Comparison of ENCODE assay signal across 13 cellular contexts in the genomic region with DNA sequence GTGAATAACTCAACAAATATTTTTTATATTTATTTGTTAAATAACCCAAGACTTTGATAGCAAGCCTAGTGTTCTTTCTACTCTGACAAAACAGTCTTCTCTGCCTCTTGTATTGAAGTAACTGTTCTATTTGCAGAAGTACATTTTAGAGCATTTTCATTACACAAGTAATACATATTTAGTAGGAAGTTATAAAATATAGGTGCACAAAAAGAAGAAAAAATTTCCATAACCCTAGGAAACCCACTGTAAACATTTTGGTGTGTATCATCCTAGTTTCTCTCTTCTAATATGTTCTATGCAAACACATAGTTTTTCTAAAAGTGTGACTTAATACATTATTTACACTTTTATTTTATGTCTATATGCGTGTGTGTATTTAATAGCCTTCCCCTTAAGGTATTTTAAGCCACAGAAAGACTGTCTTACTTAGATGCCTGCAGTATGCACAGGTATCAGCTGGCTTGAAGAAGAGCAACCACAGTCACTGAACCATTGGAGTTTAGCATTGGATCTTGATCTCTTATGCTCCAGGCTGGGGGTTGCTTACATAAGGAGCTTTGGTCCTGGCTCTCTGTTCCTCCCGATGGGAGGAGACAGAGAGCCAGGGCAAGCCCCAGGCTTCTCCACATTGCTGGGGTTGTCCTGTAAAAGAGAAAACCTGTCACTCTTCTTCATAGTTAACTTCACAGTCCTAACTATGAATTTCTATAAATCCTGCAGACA. TPM values are rescaled to one million over a fixed set of nuclear protein-coding genes. Genes with fewer than 3 reads are reported as not detected.
A peak's percentile ranks its signal among the peaks of the same experiment; 100 is the strongest.
DNase-seq lines count a peak whose midpoint lies in the region; ATAC-seq and TF ChIP-seq lines count a peak whose summit lies in the region.
"Had no signal": no experiment of that assay in that cellular context is flagged by ENCODE, and none has a peak within 500 bp of the region (broad histone marks: within the 10 kb centered on the region; RNA-seq: fewer than 3 reads in every experiment).

No MANE protein-coding gene starts in this region.

- in situ Hi-C loops in G401 (cut with HindIII; ENCODE audit: low sequenced_read_pairs), result no loop called here
- in situ Hi-C loops in KBM-7 (cut with MboI; ENCODE audit: low pct_unique_long_range_greater_than_20kb, low sequenced_read_pairs), result no loop called here

- H3K27ac Mint-ChIP-seq in WTC11, result no peak overlapping the region
- H3K27ac Mint-ChIP-seq: stimulated activated effector memory CD8-positive, alpha-beta T cell treated with anti-CD3 and anti-CD28 coated beads, Interleukin-12 subunit alpha, Interleukin-12 subunit beta, amount 100 ng/mL, for 72 hours had no signal

- H3K27ac ChIP-seq in right cardiac atrium (ENCODE audit: low read length), result no peak overlapping the region

- CTCF ChIA-PET in WTC11 (lab: Charles Lee), result no interaction called here

- POLR2A ChIA-PET in WTC11 (lab: Charles Lee), result no interaction called here

- H3K4me1 ChIP-seq in right cardiac atrium (ENCODE audit: control insufficient read depth, insufficient read depth, low read length), result no peaks in the 10 kb centered on the region

- H3K27me3 ChIP-seq in right cardiac atrium (ENCODE audit: control insufficient read depth, insufficient read depth), result no peaks in the 10 kb centered on the region

- no peaks in the 10 kb centered on the region for H3K27me3 Mint-ChIP-seq in WTC11 (ENCODE audit: low read depth)

- no peak for TF ChIP-seq CTCF in WTC11 (IDR thresholded peaks at IDR 0.05)

- H3K4me1 Mint-ChIP-seq in WTC11, result peaks cover 19% of the 10 kb centered on the region
- H3K4me1 Mint-ChIP-seq: stimulated activated effector memory CD8-positive, alpha-beta T cell treated with anti-CD3 and anti-CD28 coated beads, Interleukin-12 subunit alpha, Interleukin-12 subunit beta, amount 100 ng/mL, for 72 hours had no signal

- intact Hi-C loops in right cardiac atrium (cut with DNase I), result loop anchor here in 1 of 4 donors (10.0 kb wide), 1 partner anchor 77 kb away; no protein-coding TSS in a partner anchor

- no peak overlapping the region for H3K4me3 Mint-ChIP-seq in WTC11
- H3K4me3 Mint-ChIP-seq: stimulated activated effector memory CD8-positive, alpha-beta T cell treated with anti-CD3 and anti-CD28 coated beads, Interleukin-12 subunit alpha, Interleukin-12 subunit beta, amount 100 ng/mL, for 72 hours had no signal

- peak overlapping the region; percentile 25 for H3K4me3 ChIP-seq in right cardiac atrium (ENCODE audit: low read length)

- WGBS in right cardiac atrium, result 67% methylated on average over 2 of the region's 2 CpGs

- peak; percentile 27; the same call in 1 of the 2 replicates for ATAC-seq in WTC11
- peak in 1 of 2 donors; percentile 30 for ATAC-seq in right cardiac atrium
- no peak for ATAC-seq in HG02852 (IDR thresholded peaks at IDR 0.05; ENCODE audit: unreplicated experiment)
- ATAC-seq in GM21825 (IDR thresholded peaks at IDR 0.05; ENCODE audit: unreplicated experiment), result no peak
- ATAC-seq: SK-N-SH treated with all-trans-retinoic acid at 6 μM for 48 hours; stimulated activated effector memory CD8-positive, alpha-beta T cell treated with anti-CD3 and anti-CD28 coated beads, Interleukin-12 subunit alpha, Interleukin-12 subunit beta, amount 100 ng/mL, for 72 hours had no signal

- H3K9me3 ChIP-seq in right cardiac atrium (ENCODE audit: control insufficient read depth, low read length), result no peaks in the 10 kb centered on the region

- no peaks in the 10 kb centered on the region; the same call in 1 of the 2 replicates for H3K36me3 Mint-ChIP-seq in WTC11
- H3K36me3 Mint-ChIP-seq: stimulated activated effector memory CD8-positive, alpha-beta T cell treated with anti-CD3 and anti-CD28 coated beads, Interleukin-12 subunit alpha, Interleukin-12 subunit beta, amount 100 ng/mL, for 72 hours had no signal

- DNase-seq in G401 (ENCODE audit: low spot score) (peak; percentile 2), WTC11 (ENCODE audit: low spot score) (no peak), right cardiac atrium (peak in 1 of 3 donors; percentile 48), pons (ENCODE audit: low spot score) (peak; percentile 85), KBM-7 (no peak), NCI-H345 (lab: John Stamatoyannopoulos, UW) (no peak)
- DNase-seq: activated T-cell treated with anti-CD3 and anti-CD28 coated beads for 4 hours; NCI-H1436; stimulated activated CD4-positive, alpha-beta T cell treated with anti-CD3 and anti-CD28 coated beads, Interleukin-2, amount 100 ng/mL, for 48 hours had no signal

- H3K9me3 Mint-ChIP-seq in WTC11, result no peaks in the 10 kb centered on the region
- H3K9me3 Mint-ChIP-seq: stimulated activated effector memory CD8-positive, alpha-beta T cell treated with anti-CD3 and anti-CD28 coated beads, Interleukin-12 subunit alpha, Interleukin-12 subunit beta, amount 100 ng/mL, for 72 hours had no signal

TF ChIP-seq in WTC11, 78 proteins besides CTCF, POLR2A, EP300 and RAD21:
- TF ChIP-seq CREM (CRISPR knock-in tag; IDR thresholded peaks at IDR 0.05) (no peak), NFE2L1 (CRISPR knock-in tag; IDR thresholded peaks at IDR 0.05) (no peak), MXD4 (CRISPR knock-in tag; IDR thresholded peaks at IDR 0.05; ENCODE audit: borderline replicate concordance) (no peak)
- TF ChIP-seq, protein P1, sequence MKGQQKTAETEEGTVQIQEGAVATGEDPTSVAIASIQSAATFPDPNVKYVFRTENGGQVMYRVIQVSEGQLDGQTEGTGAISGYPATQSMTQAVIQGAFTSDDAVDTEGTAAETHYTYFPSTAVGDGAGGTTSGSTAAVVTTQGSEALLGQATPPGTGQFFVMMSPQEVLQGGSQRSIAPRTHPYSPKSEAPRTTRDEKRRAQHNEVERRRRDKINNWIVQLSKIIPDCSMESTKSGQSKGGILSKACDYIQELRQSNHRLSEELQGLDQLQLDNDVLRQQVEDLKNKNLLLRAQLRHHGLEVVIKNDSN (CRISPR knock-in tag; IDR thresholded peaks at IDR 0.05), result no peak
TF ChIP-seq in WTC11: peak in this region for 0.

RNA-seq across cellular contexts. Expression of gene SELENOP, which starts 3.8 kb away (rescaled TPM):
- total RNA-seq in G401 (2014; rRNA removed; shearing (Covaris generic)), result 0.20 TPM in 1 of 2 replicates, not detected in the other
- total RNA-seq in WTC11 (2021) (13.2 to 18.0 TPM (median 17.4 TPM) in 3 replicates), right cardiac atrium (100 to 1,000 TPM; 178 to 260 (median 222) TPM)
- 78.8 TPM for polyA plus RNA-seq in right cardiac atrium

RNA-seq across cellular contexts. Expression of gene CCDC152, which starts 51.3 kb away (rescaled TPM):
- total RNA-seq in G401 (2014; rRNA removed; shearing (Covaris generic)), result not detected in 2 replicates
- 15.1 to 19.0 TPM (median 18.8 TPM) in 3 replicates for total RNA-seq in WTC11 (2021)
- 1 to 10 TPM; 3.9 to 5.1 (median 4.8) TPM for total RNA-seq in right cardiac atrium
- 2.9 TPM for polyA plus RNA-seq in right cardiac atrium

Comparison
In these comparisons a context has a peak if more than half of its experiments do, and no peak if none do; other contexts are left out.
1. DNase-seq: peak in G401 (single experiment) and pons (single experiment); none in WTC11 (single experiment), KBM-7 (single experiment) and NCI-H345 (single experiment).